29 cellular contexts compared by ENCODE assay signal in genomic region chr4:4254179-4254578, GRCh38. TPM values are rescaled to one million over a fixed set of nuclear protein-coding genes. Genes with fewer than 3 reads are reported as not detected.
DNase-seq lines count a peak whose midpoint lies in the region; ATAC-seq and TF ChIP-seq lines count a peak whose summit lies in the region.
"Had no signal": no experiment of that assay in that cellular context is flagged by ENCODE, and none has a peak within 500 bp of the region (broad histone marks: within the 10 kb centered on the region; RNA-seq: fewer than 3 reads in every experiment).

No MANE protein-coding gene starts in this region.

- no peaks in the 10 kb centered on the region for H3K36me3 ChIP-seq in osteoblast (ENCODE audit: insufficient read depth, low read length)
- H3K36me3 ChIP-seq in left ventricle myocardium inferior: no peaks in the 10 kb centered on the region
- H3K36me3 ChIP-seq: SJSA1 had no signal

- no peak overlapping the region for H2AFZ ChIP-seq in osteoblast (ENCODE audit: low read length)
- H2AFZ ChIP-seq: GM23248 had no signal

- H3K79me2 ChIP-seq in osteoblast (ENCODE audit: insufficient read depth, low read length): no peaks in the 10 kb centered on the region

- no peak overlapping the region for H3K4me2 ChIP-seq in osteoblast (ENCODE audit: insufficient read depth, low read length)

- H3K4me1 ChIP-seq in osteoblast (ENCODE audit: insufficient read depth, low read length) (peaks cover 1% of the 10 kb centered on the region), left ventricle myocardium inferior (peaks cover 4% of the 10 kb centered on the region)

- peak; percentile 35 for DNase-seq in Ammon's horn (ENCODE audit: low spot score)
- peak; percentile 5 for DNase-seq in G401 (ENCODE audit: low spot score)
- DNase-seq in caudate nucleus (lab: John Stamatoyannopoulos, UW): peak in 2 of 61 donors; percentile 1 to 28
- DNase-seq in osteoblast (ENCODE audit: insufficient read length, low spot score, missing footprints): peak; percentile 66
- DNase-seq in mucosa of gallbladder (ENCODE audit: low spot score): no peak
- DNase-seq in left ventricle myocardium inferior: no peak
- DNase-seq: CD8-positive, alpha-beta T cell; DMS 273 treated with DMSO at 0.1 percent for 48 hours; DMS79; EL; GF-D8; GM23248; H7; Karpas-422; NCI-H1105 treated with DMSO at 0.1 percent for 48 hours; NCI-H146; NCI-H1930; NCI-H345; NCI-H510A treated with DMSO at 0.1 percent for 48 hours; NCI-H774; Right ventricle myocardium superior; RPMI8226 had no signal

- no peaks in the 10 kb centered on the region for H4K20me1 ChIP-seq in osteoblast (ENCODE audit: insufficient read depth, low read length)

- in situ Hi-C loops in G401 (cut with HindIII; ENCODE audit: low sequenced_read_pairs): no loop called here

- intact Hi-C loops in left ventricle myocardium inferior (cut with micrococcal nuclease): loop anchor here (5.0 kb wide), 1 partner anchor 78 kb away; no protein-coding TSS in a partner anchor

- no peak for ATAC-seq in GM19328 (IDR thresholded peaks at IDR 0.05; ENCODE audit: unreplicated experiment)
- ATAC-seq: CD8-positive, alpha-beta T cell; HepG2 had no signal

- H3K27me3 ChIP-seq in osteoblast (ENCODE audit: insufficient read depth, low read length) (peaks cover 13% of the 10 kb centered on the region), left ventricle myocardium inferior (ENCODE audit: low read depth) (no peaks in the 10 kb centered on the region)

- TF ChIP-seq CTCF in osteoblast (IDR thresholded peaks at IDR 0.05; ENCODE audit: extremely low read depth, low read depth, low read length): no peak
- no peak for TF ChIP-seq CTCF in left ventricle myocardium inferior (IDR thresholded peaks at IDR 0.05; ENCODE audit: borderline replicate concordance)

- H3K9me3 ChIP-seq in osteoblast (ENCODE audit: low read depth, low read length): no peaks in the 10 kb centered on the region
- H3K9me3 ChIP-seq in left ventricle myocardium inferior (replicated peaks): no peaks in the 10 kb centered on the region
- H3K9me3 ChIP-seq: SJSA1 had no signal

- H3K4me3 ChIP-seq in osteoblast (ENCODE audit: insufficient read depth, low read length): no peak overlapping the region
- no peak overlapping the region for H3K4me3 ChIP-seq in left ventricle myocardium inferior
- H3K4me3 ChIP-seq: GM23248, SJSA1 had no signal

- H3K27ac ChIP-seq in caudate nucleus (ENCODE audit: low read depth, low read length) (peak overlapping the region; percentile 65), osteoblast (ENCODE audit: low read depth, low read length) (no peak overlapping the region), left ventricle myocardium inferior (replicated peaks) (no peak overlapping the region)
- H3K27ac ChIP-seq: C4-2B, GM23248, SJSA1 had no signal

RNA-seq across cellular contexts. Expression of gene TMEM128, which starts 6.2 kb away (rescaled TPM):
- total RNA-seq in G401 (2014; rRNA removed; shearing (Covaris generic)): 51.1 and 89.3 TPM in 2 replicates
- total RNA-seq in osteoblast (21.7 and 28.3 TPM in 2 replicates), mucosa of gallbladder (15.9 TPM), left ventricle myocardium inferior (9.8 TPM)

RNA-seq across cellular contexts. Expression of gene OTOP1, which starts 27.4 kb away (rescaled TPM):
- total RNA-seq in G401 (2014; rRNA removed; shearing (Covaris generic)): not detected in 2 replicates
- total RNA-seq in osteoblast (not detected in 2 replicates), mucosa of gallbladder (not detected), left ventricle myocardium inferior (not detected)
- total RNA-seq: A673; B cell; CD8-positive, alpha-beta T cell; GM23248; H7; HepG2; HT1080; Right ventricle myocardium superior; SJSA1 had no signal

RNA-seq across cellular contexts. Expression of gene LYAR, which starts 35.8 kb away (rescaled TPM):
- total RNA-seq in G401 (2014; rRNA removed; shearing (Covaris generic)): 47.3 and 58.7 TPM in 2 replicates
- total RNA-seq in osteoblast (3.5 and 4.0 TPM in 2 replicates), mucosa of gallbladder (4.2 TPM), left ventricle myocardium inferior (12.5 TPM)

RNA-seq across cellular contexts. Expression of gene ZBTB49, which starts 35.9 kb away (rescaled TPM):
- 2.5 and 3.8 TPM in 2 replicates for total RNA-seq in G401 (2014; rRNA removed; shearing (Covaris generic))
- total RNA-seq in osteoblast (5.0 and 6.2 TPM in 2 replicates), mucosa of gallbladder (5.8 TPM), left ventricle myocardium inferior (1.9 TPM)

Comparison
In these comparisons a context has a peak if more than half of its experiments do, and no peak if none do; other contexts are left out.
1. DNase-seq: peak in Ammon's horn (single experiment), G401 (single experiment) and osteoblast (single experiment); none in mucosa of gallbladder (single experiment) and left ventricle myocardium inferior (single experiment).